ENCODE assay signal across 18 cellular contexts in the genomic region with DNA sequence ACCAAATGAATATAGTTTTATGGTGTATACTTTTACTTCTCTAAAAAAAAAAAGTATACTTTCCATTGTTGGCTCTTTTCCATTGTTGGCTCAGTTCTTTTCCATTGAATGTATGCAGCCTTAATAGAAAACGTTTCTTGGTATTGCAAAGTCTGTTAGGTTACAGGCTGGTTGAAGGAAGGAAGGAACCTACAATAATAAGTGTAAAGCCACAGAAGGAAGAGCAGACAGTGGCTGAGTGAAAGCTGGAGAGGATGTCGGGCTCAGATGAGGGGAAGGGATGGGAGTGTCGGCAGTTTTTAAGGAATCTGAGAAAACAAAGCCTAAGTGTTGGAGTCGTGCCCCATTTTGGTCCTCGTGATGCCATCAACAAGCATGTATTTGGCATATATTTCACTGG. TPM values are rescaled to one million over a fixed set of nuclear protein-coding genes. Genes with fewer than 3 reads are reported as not detected.
DNase-seq lines count a peak whose midpoint lies in the region; ATAC-seq and TF ChIP-seq lines count a peak whose summit lies in the region.
"Had no signal": no experiment of that assay in that cellular context is flagged by ENCODE, and none has a peak within 500 bp of the region (broad histone marks: within the 10 kb centered on the region; RNA-seq: fewer than 3 reads in every experiment).

No MANE protein-coding gene starts in this region.

- peak overlapping the region; percentile 3; the same call in 1 of the 2 replicates for H3K27ac Mint-ChIP-seq in GM23338
- H3K27ac Mint-ChIP-seq in stimulated activated effector memory CD8-positive, alpha-beta T cell treated with anti-CD3 and anti-CD28 coated beads, Interleukin-12 subunit alpha, Interleukin-12 subunit beta, amount 100 ng/mL, for 72 hours = peak overlapping the region; percentile 21
- H3K27ac Mint-ChIP-seq: activated B cell treated with CpG ODN at 0.5 μM for 24 hours; activated T-helper 17 cell treated with anti-CD3 and anti-CD28 coated beads, Interleukin-2, amount 50 U/mL, for 72 hours had no signal

- H3K4me3 Mint-ChIP-seq in GM23338 = no peak overlapping the region
- H3K4me3 Mint-ChIP-seq in stimulated activated effector memory CD8-positive, alpha-beta T cell treated with anti-CD3 and anti-CD28 coated beads, Interleukin-12 subunit alpha, Interleukin-12 subunit beta, amount 100 ng/mL, for 72 hours = no peak overlapping the region
- H3K4me3 Mint-ChIP-seq: activated B cell treated with CpG ODN at 0.5 μM for 24 hours; activated T-helper 17 cell treated with anti-CD3 and anti-CD28 coated beads, Interleukin-2, amount 50 U/mL, for 72 hours; naive B cell had no signal

- H3K27me3 ChIP-seq in GM23338 (ENCODE audit: insufficient read depth) (no peaks in the 10 kb centered on the region), brain microvascular endothelial cell (replicated peaks) (no peaks in the 10 kb centered on the region), mesenchymal stem cell (ENCODE audit: control insufficient read depth in 1 of 2, insufficient read depth in 1 of 2, low read length in 2 of 2) (no peaks in the 10 kb centered on the region), ovary (no peaks in the 10 kb centered on the region)

- no peak overlapping the region for H4K91ac ChIP-seq in mesenchymal stem cell (ENCODE audit: low read length)

- H2BK12ac ChIP-seq in mesenchymal stem cell (ENCODE audit: low read length in 2 of 2) = peak overlapping the region; percentile 1 to 49

- H3K27me3 Mint-ChIP-seq in GM23338 (ENCODE audit: insufficient read depth, low read depth, poor library complexity) = peaks cover 6% of the 10 kb centered on the region
- H3K27me3 Mint-ChIP-seq: activated B cell treated with CpG ODN at 0.5 μM for 24 hours; activated T-helper 17 cell treated with anti-CD3 and anti-CD28 coated beads, Interleukin-2, amount 50 U/mL, for 72 hours; naive B cell had no signal

- in situ Hi-C loops in brain microvascular endothelial cell (cut with HindIII; ENCODE audit: low pct_ligation_motif_present, low sequenced_read_pairs) = no loop called here

- ATAC-seq in GM23338 (no peak), HG02938 (IDR thresholded peaks at IDR 0.05; ENCODE audit: unreplicated experiment) (no peak)
- no peak for ATAC-seq in stimulated activated effector memory CD8-positive, alpha-beta T cell treated with anti-CD3 and anti-CD28 coated beads, Interleukin-12 subunit alpha, Interleukin-12 subunit beta, amount 100 ng/mL, for 72 hours
- ATAC-seq: activated T-helper 17 cell treated with anti-CD3 and anti-CD28 coated beads, Interleukin-2, amount 50 U/mL, for 72 hours; stimulated activated naive CD8-positive, alpha-beta T cell treated with anti-CD3 and anti-CD28 coated beads, Interleukin-15, Interleukin-2, amounts not matched to agents 100 U/mL and 50 U/mL, for 24 hours had no signal

- peaks cover 26% of the 10 kb centered on the region for H3K79me1 ChIP-seq in mesenchymal stem cell (replicated peaks; ENCODE audit: low read length, poor library complexity, severe bottlenecking)

- no peaks in the 10 kb centered on the region for H3K9me2 ChIP-seq in GM23338 (ENCODE audit: insufficient read depth)

- H3K9me3 Mint-ChIP-seq in GM23338 = no peaks in the 10 kb centered on the region
- no peaks in the 10 kb centered on the region for H3K9me3 Mint-ChIP-seq in stimulated activated effector memory CD8-positive, alpha-beta T cell treated with anti-CD3 and anti-CD28 coated beads, Interleukin-12 subunit alpha, Interleukin-12 subunit beta, amount 100 ng/mL, for 72 hours
- H3K9me3 Mint-ChIP-seq: activated B cell treated with CpG ODN at 0.5 μM for 24 hours; activated T-helper 17 cell treated with anti-CD3 and anti-CD28 coated beads, Interleukin-2, amount 50 U/mL, for 72 hours; naive B cell had no signal

- H3K14ac ChIP-seq in mesenchymal stem cell (ENCODE audit: low read length in 2 of 2) = no peak overlapping the region

- no peak overlapping the region for H3K4me3 ChIP-seq in GM23338
- H3K4me3 ChIP-seq in brain microvascular endothelial cell (ENCODE audit: low read depth, low read length) = no peak overlapping the region
- peak overlapping the region in 1 of 2 experiments; percentile 38 for H3K4me3 ChIP-seq in mesenchymal stem cell (ENCODE audit: insufficient read depth in 1 of 2, low read depth in 1 of 2, low read length in 2 of 2)
- no peak overlapping the region for H3K4me3 ChIP-seq in ovary

- no peak overlapping the region for H2AK5ac ChIP-seq in mesenchymal stem cell (ENCODE audit: low read length, severe bottlenecking)

- 78% methylated on average over 5 of the region's 5 CpGs for WGBS in mesenchymal stem cell
- 46 to 57% (median 51%) methylated on average over 5 of the region's 5 CpGs for WGBS in ovary, 3 donors

- H3F3A ChIP-seq in GM23338 (replicated peaks; ENCODE audit: low read depth) = no peaks in the 10 kb centered on the region

- H3K4me1 Mint-ChIP-seq in GM23338 = no peaks in the 10 kb centered on the region
- no peaks in the 10 kb centered on the region for H3K4me1 Mint-ChIP-seq in stimulated activated effector memory CD8-positive, alpha-beta T cell treated with anti-CD3 and anti-CD28 coated beads, Interleukin-12 subunit alpha, Interleukin-12 subunit beta, amount 100 ng/mL, for 72 hours
- H3K4me1 Mint-ChIP-seq: activated T-helper 17 cell treated with anti-CD3 and anti-CD28 coated beads, Interleukin-2, amount 50 U/mL, for 72 hours had no signal

- no peak overlapping the region for H2BK15ac ChIP-seq in mesenchymal stem cell (ENCODE audit: low read depth, poor library complexity, severe bottlenecking)

- no peak for TF ChIP-seq EP300 in ovary (IDR thresholded peaks at IDR 0.05)

- H3K79me2 ChIP-seq in GM23338 (replicated peaks; ENCODE audit: insufficient read depth) = peaks cover 58% of the 10 kb centered on the region

- H3K36me3 ChIP-seq in GM23338 (ENCODE audit: insufficient read depth) (peaks cover 33% of the 10 kb centered on the region), brain microvascular endothelial cell (replicated peaks) (peaks cover 22% of the 10 kb centered on the region), mesenchymal stem cell (ENCODE audit: control insufficient read depth in 1 of 2, insufficient read depth in 2 of 2, low read depth in 1 of 2, low read length in 2 of 2) (peaks cover 18 to 76% of the 10 kb centered on the region in 2 experiments), ovary (no peaks in the 10 kb centered on the region)

- H2AFZ ChIP-seq in GM23338 = no peak overlapping the region
- no peak overlapping the region for H2AFZ ChIP-seq in mesenchymal stem cell (ENCODE audit: low read depth, low read length)

- peak overlapping the region; percentile 45 for H4K8ac ChIP-seq in mesenchymal stem cell (ENCODE audit: low read length)

- H3K4ac ChIP-seq in mesenchymal stem cell (ENCODE audit: low read depth in 1 of 2, low read length in 2 of 2) = no peak overlapping the region

- peak overlapping the region in 1 of 2 experiments; percentile 13 for H3K18ac ChIP-seq in mesenchymal stem cell (ENCODE audit: low read depth in 1 of 2, low read length in 2 of 2)

- H3K23ac ChIP-seq in mesenchymal stem cell (ENCODE audit: low read length in 2 of 2) = no peak overlapping the region

- H3K4me1 ChIP-seq in GM23338 (ENCODE audit: insufficient read depth) (no peaks in the 10 kb centered on the region), mesenchymal stem cell (ENCODE audit: control insufficient read depth, insufficient read depth, low read depth, low read length) (peaks cover 3% of the 10 kb centered on the region), ovary (ENCODE audit: insufficient read depth) (peaks cover 6% of the 10 kb centered on the region)

- TF ChIP-seq CTCF in GM23338 (conservative IDR thresholded peaks at IDR 0.05; ENCODE audit: low read depth in 2 of 2) (no peak), brain microvascular endothelial cell (IDR thresholded peaks at IDR 0.05; ENCODE audit: low read depth, low read length, missing control alignments) (no peak), ovary (IDR thresholded peaks at IDR 0.05) (no peak)

- H3K4me2 ChIP-seq in GM23338 (no peak overlapping the region), mesenchymal stem cell (ENCODE audit: low read length, poor library complexity, severe bottlenecking) (no peak overlapping the region)

- peak overlapping the region; percentile 9 for H2BK120ac ChIP-seq in mesenchymal stem cell (ENCODE audit: low read depth, low read length)

- H4K20me1 ChIP-seq in GM23338 (replicated peaks; ENCODE audit: insufficient read depth) = peaks cover 20% of the 10 kb centered on the region

- peak overlapping the region; percentile 96 for H3K9ac ChIP-seq in mesenchymal stem cell (ENCODE audit: low read length)

- TF ChIP-seq POLR2A in ovary (IDR thresholded peaks at IDR 0.05) = no peak

- DNase-seq in GM23338 (ENCODE audit: low spot score) (no peak), brain microvascular endothelial cell (no peak), mesenchymal stem cell (no peak), KG1 (lab: John Stamatoyannopoulos, UW) (no peak), mesenteric fat pad (ENCODE audit: low spot score) (no peak), ovary (no peak)
- no peak for DNase-seq in stimulated activated effector memory CD8-positive, alpha-beta T cell treated with anti-CD3 and anti-CD28 coated beads, Interleukin-12 subunit alpha, Interleukin-12 subunit beta, amount 100 ng/mL, for 72 hours (ENCODE audit: low spot score in 2 of 2)
- DNase-seq: activated B cell treated with CpG ODN at 0.5 μM for 24 hours; activated CD8-positive, alpha-beta memory T cell treated with anti-CD3 and anti-CD28 coated beads for 24 hours; MM.1S; naive B cell; NCI-H187; posterior cingulate gyrus; stimulated activated CD4-positive, alpha-beta T cell treated with anti-CD3 and anti-CD28 coated beads, Interleukin-15, amount 100 ng/mL, for 24 hours; stimulated activated naive CD8-positive, alpha-beta T cell treated with anti-CD3 and anti-CD28 coated beads, Interleukin-15, Interleukin-2, amounts not matched to agents 100 U/mL and 50 U/mL, for 24 hours; T-helper 1 cell had no signal

- no peaks in the 10 kb centered on the region for H3K9me3 ChIP-seq in mesenchymal stem cell (ENCODE audit: control insufficient read depth, low read length)
- H3K9me3 ChIP-seq in ovary = no peaks in the 10 kb centered on the region

- peaks cover 46% of the 10 kb centered on the region for H3K36me3 Mint-ChIP-seq in GM23338 (ENCODE audit: low read depth)
- H3K36me3 Mint-ChIP-seq in stimulated activated effector memory CD8-positive, alpha-beta T cell treated with anti-CD3 and anti-CD28 coated beads, Interleukin-12 subunit alpha, Interleukin-12 subunit beta, amount 100 ng/mL, for 72 hours = peaks cover 81% of the 10 kb centered on the region

- no peak overlapping the region for H2BK5ac ChIP-seq in mesenchymal stem cell (ENCODE audit: low read depth, low read length, poor library complexity, severe bottlenecking)

- intact Hi-C loops in ovary (cut with DNase I) = loop anchor here in 2 of 4 donors (5.0 to 10.0 kb wide), 5 partner anchors 62 to 482 kb away; a partner anchor contains a TSS

- H3K27ac ChIP-seq in GM23338 (ENCODE audit: low read depth) (no peak overlapping the region), brain microvascular endothelial cell (peak overlapping the region; percentile 16), mesenchymal stem cell (ENCODE audit: low read length, poor library complexity, severe bottlenecking) (no peak overlapping the region), ovary (no peak overlapping the region)

RNA-seq across cellular contexts. Expression of a gene that starts 6.8 kb away (rescaled TPM):
- 130 and 143 TPM in 2 replicates for total RNA-seq in GM23338 (2014; rRNA removed; shearing (Covaris generic))
- polyA plus RNA-seq in GM23338 (2016; fragmentation: Nextera tagmentation; extraction: Ambion mirVana) (105 and 120 TPM in 2 replicates), ovary (100 to 1,000 TPM in 1 of 2 donors, 10 to 100 TPM in 1; 43.9 to 116 TPM)
- polyA plus RNA-seq in mesenchymal stem cell (2013, experiment 1 of 2) = 45.9 TPM
- polyA plus RNA-seq in mesenchymal stem cell (2013, experiment 2 of 2) = 46.7 TPM
- total RNA-seq in mesenteric fat pad (53.7 TPM), ovary (10 to 100 TPM; 49.5 to 66.3 (median 56.6) TPM)
